ENCODE assay signal across 8 cellular contexts in the genomic region with DNA sequence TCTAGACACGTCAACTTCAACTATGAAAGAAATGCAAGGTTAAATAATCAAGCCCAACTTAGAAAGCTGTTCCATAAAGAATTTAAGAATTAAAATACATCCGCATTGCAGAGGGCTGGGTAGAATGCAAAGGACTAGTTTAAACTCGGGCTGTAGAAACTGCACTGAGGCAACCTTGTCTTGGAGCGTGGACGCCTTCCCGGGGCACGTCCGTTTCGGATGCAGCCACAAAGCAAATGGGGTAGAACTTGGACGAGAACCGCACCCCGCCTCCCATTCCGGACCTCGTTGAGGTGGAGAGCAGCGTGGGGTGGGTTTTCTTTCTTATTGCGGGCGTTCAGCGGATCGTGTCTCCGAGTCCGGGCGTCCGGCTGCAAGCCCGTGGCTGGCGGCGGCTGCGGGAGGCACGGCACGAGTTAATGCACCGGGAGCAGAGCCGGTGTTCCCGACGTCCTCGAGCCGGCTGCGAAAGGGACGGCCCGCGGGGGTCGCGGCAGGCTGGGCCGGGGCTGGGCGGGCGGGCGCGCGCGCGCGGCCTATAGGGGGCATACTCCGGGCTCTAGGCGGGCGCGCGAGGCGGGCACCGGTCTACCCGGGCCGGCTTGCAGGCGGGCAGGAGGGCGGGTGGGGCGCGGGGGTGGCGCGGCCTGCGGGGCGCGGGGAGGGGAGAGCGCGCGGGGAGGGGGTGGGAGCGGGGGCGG. TPM values are rescaled to one million over a fixed set of nuclear protein-coding genes. Genes with fewer than 3 reads are reported as not detected.
A peak's percentile ranks its signal among the peaks of the same experiment; 100 is the strongest.
DNase-seq lines count a peak whose midpoint lies in the region; ATAC-seq and TF ChIP-seq lines count a peak whose summit lies in the region.

No MANE protein-coding gene starts in this region.

- no peak for TF ChIP-seq EP300 in ovary (IDR thresholded peaks at IDR 0.05)

- peaks cover 41% of the 10 kb centered on the region for H3K4me1 Mint-ChIP-seq in activated naive CD4-positive, alpha-beta T cell treated with anti-CD3 and anti-CD28 coated beads, Interleukin-2, amount 50 U/mL, for 24 hours

- WGBS in ovary, 3 donors, result 0 to 1% (median 1%) methylated on average over 35 to 69 of the region's 73 CpGs
- under 1% methylated on average over 71 of the region's 73 CpGs for WGBS in thymus

- H3K4me1 ChIP-seq in ovary (ENCODE audit: insufficient read depth) (peaks cover 1% of the 10 kb centered on the region), thymus (ENCODE audit: control insufficient read depth, insufficient read depth, low read length) (peaks cover 13% of the 10 kb centered on the region)

- peak; percentile 10 for TF ChIP-seq POLR2A in ovary (IDR thresholded peaks at IDR 0.05)

- no peaks in the 10 kb centered on the region for H3K9me3 ChIP-seq in ovary
- no peaks in the 10 kb centered on the region for H3K9me3 ChIP-seq in thymus (ENCODE audit: control insufficient read depth)

- ATAC-seq in HG03108 (IDR thresholded peaks at IDR 0.05; ENCODE audit: unreplicated experiment), result peak; percentile 2

- intact Hi-C loops in head of caudate nucleus (cut with DNase I), result loop anchor here (2.0 to 5.0 kb wide), 3 partner anchors 154 to 1037 kb away; no protein-coding TSS in a partner anchor
- intact Hi-C loops in ovary (cut with DNase I), result loop anchor here in 2 of 4 donors (5.0 to 10.0 kb wide), 3 partner anchors 247 to 1036 kb away; no protein-coding TSS in a partner anchor

- H3K9me3 Mint-ChIP-seq in activated naive CD4-positive, alpha-beta T cell treated with anti-CD3 and anti-CD28 coated beads, Interleukin-2, amount 50 U/mL, for 24 hours, result no peaks in the 10 kb centered on the region

- H3K27me3 Mint-ChIP-seq in activated naive CD4-positive, alpha-beta T cell treated with anti-CD3 and anti-CD28 coated beads, Interleukin-2, amount 50 U/mL, for 24 hours, result no peaks in the 10 kb centered on the region

- H3K4me3 ChIP-seq in ovary (peak overlapping the region; percentile 91), thymus (ENCODE audit: low read length) (peak overlapping the region; percentile 81)

- DNase-seq in NCI-H2081 (lab: John Stamatoyannopoulos, UW) (peak; percentile 57 to 60), NCI-H2081 treated with DMSO at 0.1 percent for 48 hours (lab: John Stamatoyannopoulos, UW) (no peak), RKO (ENCODE audit: low spot score) (peak; percentile 46), head of caudate nucleus (peak in 38 of 42 donors; percentile 34 to 85 (median 68)), ovary (peak; percentile 44 to 73 (median 71))

- H3K27ac Mint-ChIP-seq in activated naive CD4-positive, alpha-beta T cell treated with anti-CD3 and anti-CD28 coated beads, Interleukin-2, amount 50 U/mL, for 24 hours, result peak overlapping the region; percentile 100

- H3K4me3 Mint-ChIP-seq in activated naive CD4-positive, alpha-beta T cell treated with anti-CD3 and anti-CD28 coated beads, Interleukin-2, amount 50 U/mL, for 24 hours, result peak overlapping the region; percentile 100

- H3K27ac ChIP-seq in ovary (peak overlapping the region; percentile 88 to 93), thymus (ENCODE audit: low read depth) (peak overlapping the region; percentile 97)

- H3K27me3 ChIP-seq in ovary (no peaks in the 10 kb centered on the region), thymus (ENCODE audit: control insufficient read depth, insufficient read depth) (peaks cover 4% of the 10 kb centered on the region)

- H3K36me3 ChIP-seq in ovary (no peaks in the 10 kb centered on the region), thymus (ENCODE audit: control insufficient read depth, insufficient read depth) (no peaks in the 10 kb centered on the region)

- H3K36me3 Mint-ChIP-seq in activated naive CD4-positive, alpha-beta T cell treated with anti-CD3 and anti-CD28 coated beads, Interleukin-2, amount 50 U/mL, for 24 hours, result peaks cover 8% of the 10 kb centered on the region

- TF ChIP-seq CTCF in ovary (IDR thresholded peaks at IDR 0.05), result peak in 1 of 3 donors; percentile 25

RNA-seq across cellular contexts. Expression of a gene that starts 2.0 kb away (rescaled TPM):
- 10 to 100 TPM in 2 of 7 donors, 1 to 10 TPM in 5; 6.1 to 17.4 (median 8.7) TPM for total RNA-seq in ovary
- polyA plus RNA-seq in ovary (1 to 10 TPM; 4.5 to 6.9 TPM), thymus (15.8 TPM)
